In genomic region chr4:158261480-158261879, GRCh38 we compare ENCODE assay signal across 34 cellular contexts. TPM values are rescaled to one million over a fixed set of nuclear protein-coding genes. Genes with fewer than 3 reads are reported as not detected.
"Had no signal": no experiment of that assay in that cellular context is flagged by ENCODE, and none has a peak within 500 bp of the region (broad histone marks: within the 10 kb centered on the region; RNA-seq: fewer than 3 reads in every experiment).

No MANE protein-coding gene starts in this region.

- H3K9me3 ChIP-seq: adrenal gland, breast epithelium had no signal

- H3K36me3 ChIP-seq: adrenal gland, breast epithelium, MG63 had no signal

- H3K27ac ChIP-seq: adrenal gland, breast epithelium, SK-N-MC had no signal

- H3K36me3 Mint-ChIP-seq: activated CD4-positive, alpha-beta memory T cell treated with anti-CD3 and anti-CD28 coated beads for 36 hours; activated naive CD4-positive, alpha-beta T cell treated with anti-CD3 and anti-CD28 coated beads, Interleukin-2, amount 10 ng/mL, durations not matched to agents 7 days and 5 days; activated naive CD8-positive, alpha-beta T cell treated with anti-CD3 and anti-CD28 coated beads for 36 hours; T-cell had no signal

- H3K27me3 Mint-ChIP-seq: activated naive CD8-positive, alpha-beta T cell treated with anti-CD3 and anti-CD28 coated beads for 36 hours had no signal

- ATAC-seq: activated T-cell treated with anti-CD3 and anti-CD28 coated beads, Interleukin-2, amount 50 U/mL, for 72 hours; Panc1; Right ventricle myocardium inferior; T-cell had no signal

- H3K9me3 Mint-ChIP-seq: activated CD4-positive, alpha-beta memory T cell treated with anti-CD3 and anti-CD28 coated beads for 36 hours; activated CD4-positive, alpha-beta T cell treated with anti-CD3 and anti-CD28 coated beads, Interleukin-2, amount 10 ng/mL, durations not matched to agents 7 days and 5 days; activated naive CD4-positive, alpha-beta T cell treated with anti-CD3 and anti-CD28 coated beads, Interleukin-2, amount 10 ng/mL, durations not matched to agents 7 days and 5 days; activated naive CD8-positive, alpha-beta T cell treated with anti-CD3 and anti-CD28 coated beads for 36 hours; activated T-cell treated with anti-CD3 and anti-CD28 coated beads, Interleukin-2, amount 50 U/mL, for 72 hours; activated T-helper 2 cell treated with anti-CD3 and anti-CD28 coated beads, Interferon-gamma antibody, Interleukin-2, Interleukin-4, amounts not matched to agents 10 μg/mL and 5 μg/mL and 100 μg/mL, durations not matched to agents 14 hours and 24 hours and 36 hours; T-cell had no signal

- DNase-seq: activated CD4-positive, alpha-beta memory T cell treated with anti-CD3 and anti-CD28 coated beads for 36 hours; activated CD4-positive, alpha-beta T cell treated with anti-CD3 and anti-CD28 coated beads, Interleukin-2, amount 10 ng/mL, durations not matched to agents 7 days and 5 days; activated CD4-positive, CD25-positive, alpha-beta regulatory T cell; activated gamma-delta T cell treated with Interleukin-2 at 50 U/mL for 16 hours; activated naive CD4-positive, alpha-beta T cell treated with anti-CD3 and anti-CD28 coated beads, Interleukin-2, amount 10 ng/mL, durations not matched to agents 7 days and 5 days; activated naive CD8-positive, alpha-beta T cell treated with anti-CD3 and anti-CD28 coated beads for 36 hours; activated T-cell treated with anti-CD3 and anti-CD28 coated beads for 4 hours; activated T-cell treated with anti-CD3 and anti-CD28 coated beads, Interleukin-2, amount 50 U/mL, for 72 hours; adrenal gland; aorta; caudate nucleus; MG63; MV-4-11; NCI-H1092 treated with DMSO at 0.1 percent for 48 hours; NCI-H1417 treated with DMSO at 0.1 percent for 48 hours; NCI-H1694; NCI-H2029; NCI-H2107; NCI-H2171 treated with DMSO at 0.1 percent for 48 hours; NCI-H226; NCI-H510A; NCI-H526 treated with DMSO at 0.1 percent for 48 hours; NCI-H82; OCI-M1; RPMI8226; T-cell; T-helper 2 cell; T1000 had no signal

- H3K4me3 ChIP-seq: adrenal gland, breast epithelium, MG63, SK-N-MC had no signal

- H3K4me3 Mint-ChIP-seq: activated CD4-positive, alpha-beta memory T cell treated with anti-CD3 and anti-CD28 coated beads for 36 hours; activated CD4-positive, alpha-beta T cell treated with anti-CD3 and anti-CD28 coated beads, Interleukin-2, amount 10 ng/mL, durations not matched to agents 7 days and 5 days; activated naive CD4-positive, alpha-beta T cell treated with anti-CD3 and anti-CD28 coated beads, Interleukin-2, amount 10 ng/mL, durations not matched to agents 7 days and 5 days; activated naive CD8-positive, alpha-beta T cell treated with anti-CD3 and anti-CD28 coated beads for 36 hours; activated T-cell treated with anti-CD3 and anti-CD28 coated beads, Interleukin-2, amount 50 U/mL, for 72 hours; T-cell had no signal

- H3K4me1 ChIP-seq: adrenal gland, breast epithelium had no signal

- H3K27me3 ChIP-seq: adrenal gland, breast epithelium, MG63 had no signal

- H3K27ac Mint-ChIP-seq: activated CD4-positive, alpha-beta memory T cell treated with anti-CD3 and anti-CD28 coated beads for 36 hours; activated CD4-positive, alpha-beta T cell treated with anti-CD3 and anti-CD28 coated beads, Interleukin-2, amount 10 ng/mL, durations not matched to agents 7 days and 5 days; activated naive CD4-positive, alpha-beta T cell treated with anti-CD3 and anti-CD28 coated beads, Interleukin-2, amount 10 ng/mL, durations not matched to agents 7 days and 5 days; activated naive CD8-positive, alpha-beta T cell treated with anti-CD3 and anti-CD28 coated beads for 36 hours; activated T-cell treated with anti-CD3 and anti-CD28 coated beads, Interleukin-2, amount 50 U/mL, for 72 hours; activated T-helper 2 cell treated with anti-CD3 and anti-CD28 coated beads, Interferon-gamma antibody, Interleukin-2, Interleukin-4, amounts not matched to agents 10 μg/mL and 5 μg/mL and 100 μg/mL, durations not matched to agents 14 hours and 24 hours and 36 hours; T-cell had no signal

- H3K4me1 Mint-ChIP-seq: activated CD4-positive, alpha-beta T cell treated with anti-CD3 and anti-CD28 coated beads, Interleukin-2, amount 10 ng/mL, durations not matched to agents 7 days and 5 days; activated naive CD4-positive, alpha-beta T cell treated with anti-CD3 and anti-CD28 coated beads, Interleukin-2, amount 10 ng/mL, durations not matched to agents 7 days and 5 days; activated naive CD8-positive, alpha-beta T cell treated with anti-CD3 and anti-CD28 coated beads for 36 hours; T-cell had no signal

RNA-seq across cellular contexts. Expression of gene TMEM144, which starts 51.2 kb away (rescaled TPM):
- total RNA-seq: activated CD4-positive, alpha-beta T cell treated with anti-CD3 and anti-CD28 coated beads, Interleukin-2, amount 10 ng/mL, durations not matched to agents 7 days and 5 days; activated CD8-positive, alpha-beta memory T cell treated with anti-CD3 and anti-CD28 coated beads for 36 hours had no signal
